8 cellular contexts compared by ENCODE assay signal in genomic region chr15:82680200-82681102, GRCh38. TPM values are rescaled to one million over a fixed set of nuclear protein-coding genes. Genes with fewer than 3 reads are reported as not detected.
DNase-seq lines count a peak whose midpoint lies in the region; ATAC-seq and TF ChIP-seq lines count a peak whose summit lies in the region.

No MANE protein-coding gene starts in this region.

- peak overlapping the region; percentile 71 for H3K4me3 ChIP-seq in iPS-18a (ENCODE audit: low read length)
- peak overlapping the region in 3 of 59 donors; percentile 16 to 30 (median 24) for H3K4me3 ChIP-seq in dorsolateral prefrontal cortex

- no peaks in the 10 kb centered on the region for H3K36me3 Mint-ChIP-seq in activated T-cell treated with anti-CD3 and anti-CD28 coated beads, Interleukin-2, amount 50 U/mL, for 72 hours (ENCODE audit: insufficient read depth in 2 of 2)

- H3K9me3 Mint-ChIP-seq in activated T-cell treated with anti-CD3 and anti-CD28 coated beads, Interleukin-2, amount 50 U/mL, for 72 hours = no peaks in the 10 kb centered on the region

- peak overlapping the region; percentile 62 for H3K27ac Mint-ChIP-seq in activated T-cell treated with anti-CD3 and anti-CD28 coated beads, Interleukin-2, amount 50 U/mL, for 72 hours

- H3K27ac ChIP-seq in iPS-18a (ENCODE audit: low read length) (no peak overlapping the region), dorsolateral prefrontal cortex (no peak overlapping the region)

- H3K27me3 ChIP-seq in iPS-18a (ENCODE audit: control insufficient read depth, insufficient read depth, low read length) (peaks cover 22% of the 10 kb centered on the region), dorsolateral prefrontal cortex (no peaks in the 10 kb centered on the region)

- H3K4me1 ChIP-seq in iPS-18a (ENCODE audit: control insufficient read depth, low read depth, low read length) = peaks cover 3% of the 10 kb centered on the region

- H3K4me1 Mint-ChIP-seq in activated T-cell treated with anti-CD3 and anti-CD28 coated beads, Interleukin-2, amount 50 U/mL, for 72 hours (ENCODE audit: low read depth) = peaks cover 9% of the 10 kb centered on the region

- intact Hi-C loops in dorsolateral prefrontal cortex (cut with DNase I) = no loop called here

- H3K36me3 ChIP-seq in iPS-18a (ENCODE audit: control insufficient read depth, low read depth, low read length) = no peaks in the 10 kb centered on the region

- ATAC-seq in HG02588 (IDR thresholded peaks at IDR 0.05; ENCODE audit: unreplicated experiment) = peak; percentile 70
- ATAC-seq in activated T-cell treated with anti-CD3 and anti-CD28 coated beads, Interleukin-2, amount 50 U/mL, for 72 hours (replicated peaks in 1 of 2) = peak; percentile 95

- TF ChIP-seq CTCF in GM12873 (IDR thresholded peaks at IDR 0.05; ENCODE audit: insufficient read depth, low read depth, low read length, missing control alignments) (peak; percentile 33), dorsolateral prefrontal cortex (IDR thresholded peaks at IDR 0.05 in 54 of 56, conservative IDR thresholded peaks at IDR 0.05 in 2 of 56; ENCODE audit: low read depth in 1 of 56, partially characterized antibody in 56 of 56) (no peak)

- peaks cover 20% of the 10 kb centered on the region for H3K27me3 Mint-ChIP-seq in activated T-cell treated with anti-CD3 and anti-CD28 coated beads, Interleukin-2, amount 50 U/mL, for 72 hours (ENCODE audit: low read depth)

- H3K9ac ChIP-seq in iPS-18a (ENCODE audit: low read length) = peak overlapping the region; percentile 69

- DNase-seq in NCI-H345 treated with DMSO at 0.1 percent for 48 hours (lab: John Stamatoyannopoulos, UW; ENCODE audit: unreplicated experiment) (peak; percentile 23), GDM1 (lab: John Stamatoyannopoulos, UW) (no peak), dorsolateral prefrontal cortex (no peak)
- peak; percentile 82 to 83 for DNase-seq in activated T-cell treated with anti-CD3 and anti-CD28 coated beads, Interleukin-2, amount 50 U/mL, for 72 hours
- peak; percentile 79 for DNase-seq in stimulated activated CD4-positive, alpha-beta T cell treated with anti-CD3 and anti-CD28 coated beads, Interleukin-1b, Interleukin-23, amount 100 ng/mL, for 48 hours

- no peaks in the 10 kb centered on the region for H3K9me3 ChIP-seq in iPS-18a (ENCODE audit: control insufficient read depth, low read depth, low read length)

- peak overlapping the region; percentile 90 to 94 for H3K4me3 Mint-ChIP-seq in activated T-cell treated with anti-CD3 and anti-CD28 coated beads, Interleukin-2, amount 50 U/mL, for 72 hours

RNA-seq across cellular contexts. Expression of gene AP3B2, which starts 29.2 kb away (rescaled TPM):
- 1 to 10 TPM; 1.7 to 7.5 TPM for total RNA-seq in activated T-cell treated with anti-CD3 and anti-CD28 coated beads, Interleukin-2, amount 50 U/mL, for 72 hours
- 100 to 1,000 TPM in 116 of 120 experiments, 10 to 100 TPM in 4; 55.6 to 298 (median 178) TPM for total RNA-seq in dorsolateral prefrontal cortex

RNA-seq across cellular contexts. Expression of gene CPEB1, which starts 33.3 kb away (rescaled TPM):
- 1 to 10 TPM in 1 of 2 donors, under 1 TPM in 1; 0.48 to 1.1 TPM for total RNA-seq in activated T-cell treated with anti-CD3 and anti-CD28 coated beads, Interleukin-2, amount 50 U/mL, for 72 hours
- 10 to 100 TPM; 36.0 to 80.0 (median 62.0) TPM for total RNA-seq in dorsolateral prefrontal cortex

Comparison
In these comparisons a context has a peak if more than half of its experiments do, and no peak if none do; other contexts are left out.
1. DNase-seq: peak in NCI-H345 treated with DMSO at 0.1 percent for 48 hours (single experiment), activated T-cell treated with anti-CD3 and anti-CD28 coated beads, Interleukin-2, amount 50 U/mL, for 72 hours (2 of 2) and stimulated activated CD4-positive, alpha-beta T cell treated with anti-CD3 and anti-CD28 coated beads, Interleukin-1b, Interleukin-23, amount 100 ng/mL, for 48 hours (single experiment); none in GDM1 (single experiment) and dorsolateral prefrontal cortex (0 of 10).
2. RNA of gene AP3B2, which starts 29.2 kb away (total RNA-seq): 55.6 to 298 TPM in dorsolateral prefrontal cortex; 1.7 to 7.5 TPM in activated T-cell treated with anti-CD3 and anti-CD28 coated beads, Interleukin-2, amount 50 U/mL, for 72 hours; every median in the first group is over 4 times any median in the second.
3. RNA of gene CPEB1, which starts 33.3 kb away (total RNA-seq): 36.0 to 80.0 TPM in dorsolateral prefrontal cortex; 0.48 to 1.1 TPM in activated T-cell treated with anti-CD3 and anti-CD28 coated beads, Interleukin-2, amount 50 U/mL, for 72 hours; every median in the first group is over 10 times any median in the second.